15 cellular contexts compared by ENCODE assay signal in genomic region chr11:13011366-13012036, GRCh38. TPM values are rescaled to one million over a fixed set of nuclear protein-coding genes. Genes with fewer than 3 reads are reported as not detected.
DNase-seq lines count a peak whose midpoint lies in the region; ATAC-seq, FAIRE-seq and TF ChIP-seq lines count a peak whose summit lies in the region.
"Had no signal": no experiment of that assay in that cellular context is flagged by ENCODE, and none has a peak within 500 bp of the region (broad histone marks: within the 10 kb centered on the region; RNA-seq: fewer than 3 reads in every experiment).

No MANE protein-coding gene starts in this region.

- no peaks in the 10 kb centered on the region for H3K79me2 ChIP-seq in trophoblast cell (ENCODE audit: control insufficient read depth, insufficient read depth, low read length, poor library complexity)

- no peak overlapping the region for H2BK12ac ChIP-seq in trophoblast cell (ENCODE audit: low read length)

- H2AFZ ChIP-seq in trophoblast cell (ENCODE audit: insufficient read depth, low read length, poor library complexity) = no peak overlapping the region

- H3K36me3 ChIP-seq in body of pancreas (replicated peaks in 1 of 2; ENCODE audit: insufficient read depth in 1 of 2, low read depth in 2 of 2) (no peaks in the 10 kb centered on the region), kidney (ENCODE audit: control insufficient read depth in 1 of 2, insufficient read depth in 2 of 2, low read length in 2 of 2) (no peaks in the 10 kb centered on the region), trophoblast cell (ENCODE audit: control insufficient read depth in 1 of 2, insufficient read depth in 2 of 2, low read length in 2 of 2) (no peaks in the 10 kb centered on the region)

- H3K4me3 ChIP-seq in body of pancreas (no peak overlapping the region), kidney (ENCODE audit: low read length in 2 of 2) (peak overlapping the region; percentile 62 to 68), trophoblast cell (ENCODE audit: low read depth, low read length) (no peak overlapping the region)

- H4K12ac ChIP-seq in trophoblast cell (ENCODE audit: low read depth, low read length) = no peak overlapping the region

- H3K4ac ChIP-seq in trophoblast cell (ENCODE audit: low read depth, low read length) = no peak overlapping the region

- H3K4me1 ChIP-seq in body of pancreas = peaks cover 75% of the 10 kb centered on the region
- peaks cover 0 to 7% of the 10 kb centered on the region in 2 donors for H3K4me1 ChIP-seq in kidney (ENCODE audit: control insufficient read depth in 1 of 2, insufficient read depth in 1 of 2, low read depth in 1 of 2, low read length in 2 of 2)
- peaks cover 22 to 23% of the 10 kb centered on the region in 2 experiments for H3K4me1 ChIP-seq in trophoblast cell (ENCODE audit: control insufficient read depth in 1 of 2, insufficient read depth in 2 of 2, low read length in 2 of 2)

- H3K9me3 ChIP-seq in body of pancreas (peaks cover 0 to 11% (median 0%) of the 10 kb centered on the region in 3 donors), kidney (ENCODE audit: control insufficient read depth in 1 of 2, low read length in 2 of 2) (no peaks in the 10 kb centered on the region), trophoblast cell (ENCODE audit: insufficient read depth, low read depth, low read length) (peaks cover 3% of the 10 kb centered on the region)

- intact Hi-C loops in body of pancreas (cut with DNase I) = no loop called here
- intact Hi-C loops in kidney (cut with DNase I) = no loop called here

- no peak overlapping the region for H2BK5ac ChIP-seq in trophoblast cell (ENCODE audit: low read depth, low read length, poor library complexity)

- H2AK5ac ChIP-seq in trophoblast cell (ENCODE audit: low read length) = no peak overlapping the region

- TF ChIP-seq CTCF in body of pancreas (IDR thresholded peaks at IDR 0.05) (no peak), kidney (IDR thresholded peaks at IDR 0.05; ENCODE audit: borderline replicate concordance, extremely low read depth, insufficient read depth) (no peak)

- H3K9ac ChIP-seq in kidney (ENCODE audit: low read length in 2 of 2) (peak overlapping the region; percentile 34 to 57), trophoblast cell (ENCODE audit: low read length) (no peak overlapping the region)

- DNase-seq in HT-29 (ENCODE audit: low spot score) = peak; percentile 35
- peak in 1 of 4 donors; percentile 24 for DNase-seq in body of pancreas
- no peak for DNase-seq in kidney
- no peak for DNase-seq in trophoblast cell
- no peak for DNase-seq in stimulated activated CD4-positive, alpha-beta T cell treated with anti-CD3 and anti-CD28 coated beads, Interleukin-2, amount 100 ng/mL, for 48 hours
- no peak for DNase-seq in activated gamma-delta T cell (lab: John Stamatoyannopoulos, UW)
- DNase-seq in GM19238 (ENCODE audit: insufficient read length, low spot score) = no peak
- DNase-seq: activated CD4-positive, alpha-beta T cell treated with anti-CD3 and anti-CD28 coated beads, Interleukin-2, amount 50 U/mL, for 1 hour; effector memory CD8-positive, alpha-beta T cell; NCI-H526 treated with DMSO at 0.1 percent for 48 hours; T-helper 2 cell had no signal

- H3K4me2 ChIP-seq in trophoblast cell (ENCODE audit: low read length) = peak overlapping the region; percentile 57

- H3K27ac ChIP-seq in body of pancreas (peak overlapping the region in 2 of 4 donors; percentile 39 to 57), kidney (ENCODE audit: low read depth in 2 of 2, low read length in 2 of 2) (peak overlapping the region; percentile 18 to 70), trophoblast cell (ENCODE audit: low read depth, low read length) (no peak overlapping the region)

- H3K27me3 ChIP-seq in body of pancreas (peaks cover 0 to 5% of the 10 kb centered on the region in 2 donors), trophoblast cell (ENCODE audit: insufficient read depth, low read length) (peaks cover 22% of the 10 kb centered on the region)

- no peak overlapping the region for H3K23ac ChIP-seq in trophoblast cell (ENCODE audit: low read length)

- no peak overlapping the region for H4K91ac ChIP-seq in trophoblast cell (ENCODE audit: low read depth, low read length)

- no peak overlapping the region for H2BK120ac ChIP-seq in trophoblast cell (ENCODE audit: insufficient read depth, low read length, poor library complexity)

- H4K8ac ChIP-seq in trophoblast cell (ENCODE audit: low read depth, low read length) = no peak overlapping the region

- 4 to 5% methylated on average over 10 of the region's 10 CpGs for WGBS in body of pancreas, 2 donors
- no CpG with 5 or more reads among the region's 10 CpGs for WGBS in trophoblast cell (ENCODE audit: extremely low coverage, insufficient coverage, insufficient read length)

- TF ChIP-seq POLR2A in body of pancreas (IDR thresholded peaks at IDR 0.05) = no peak

- FAIRE-seq in kidney (lab: Jason Lieb, UNC) = no peak

- H3K18ac ChIP-seq in trophoblast cell (ENCODE audit: low read length) = no peak overlapping the region

- ATAC-seq in body of pancreas (peak; percentile 45), HG02870 (IDR thresholded peaks at IDR 0.05; ENCODE audit: unreplicated experiment) (no peak)
- ATAC-seq: CD8-positive, alpha-beta T cell; effector memory CD8-positive, alpha-beta T cell had no signal

- peaks cover 2% of the 10 kb centered on the region for H3K79me1 ChIP-seq in trophoblast cell (ENCODE audit: low read length)

- H3K14ac ChIP-seq in trophoblast cell (ENCODE audit: low read length) = no peak overlapping the region

RNA-seq across cellular contexts. Expression of gene RASSF10, which starts 2.4 kb away (rescaled TPM):
- 32.4 and 33.8 TPM in 2 replicates for total RNA-seq in HT-29 (2014; rRNA removed; shearing (Covaris generic))
- total RNA-seq in body of pancreas (not detected), kidney (9.7 TPM)
- 6.1 TPM for polyA plus RNA-seq in kidney (ENCODE audit: insufficient read depth, low read depth, low replicate concordance)
- 4.3 and 4.5 TPM in 2 replicates for polyA plus RNA-seq in trophoblast cell (2013)
- total RNA-seq: activated T-helper 1 cell treated with anti-CD3 and anti-CD28 coated beads, Interleukin-12 subunit alpha, Interleukin-12 subunit beta, Interleukin-2, Interleukin-4 antibody, amounts not matched to agents 30 ng/mL and 10 ng/mL and 1 ng/mL, durations not matched to agents 14 hours and 24 hours and 36 hours; CD8-positive, alpha-beta T cell; myocyte had no signal

Comparison
In these comparisons a context has a peak if more than half of its experiments do, and no peak if none do; other contexts are left out.
1. H3K4me3 ChIP-seq: peak in kidney (2 of 2); none in body of pancreas (0 of 2) and trophoblast cell (single experiment).
2. RNA of gene RASSF10, which starts 2.4 kb away (total RNA-seq): 32.4 to 33.8 TPM in HT-29 and 9.7 TPM in kidney (single experiment); not detected in body of pancreas; every median in the first group is over 10 times any median in the second.